In genomic region chr6:17706580-17707370, GRCh38 we compare ENCODE assay signal across 8 cellular contexts. TPM values are rescaled to one million over a fixed set of nuclear protein-coding genes. Genes with fewer than 3 reads are reported as not detected.
DNase-seq lines count a peak whose midpoint lies in the region; ATAC-seq and TF ChIP-seq lines count a peak whose summit lies in the region.

Gene NUP153, minus strand, starts transcription at chr6:17706925. Its CDS starts 538 bp downstream, at chr6:17706387.

- H3K36me3 ChIP-seq in RWPE2 (ENCODE audit: low read depth) = no peaks in the 10 kb centered on the region

- peaks cover 51% of the 10 kb centered on the region for H3K36me3 Mint-ChIP-seq in activated T-helper 2 cell treated with anti-CD3 and anti-CD28 coated beads, Interferon-gamma antibody, Interleukin-2, Interleukin-4, amounts not matched to agents 10 μg/mL and 5 μg/mL and 100 μg/mL, durations not matched to agents 14 hours and 24 hours and 36 hours (ENCODE audit: low read depth)
- H3K36me3 Mint-ChIP-seq in naive thymus-derived CD8-positive, alpha-beta T cell = no peaks in the 10 kb centered on the region

- ATAC-seq in RWPE2 (ENCODE audit: low read depth) = peak; percentile 69
- peak; percentile 78 to 84 for ATAC-seq in naive thymus-derived CD8-positive, alpha-beta T cell

- H3K27me3 ChIP-seq in RWPE2 (ENCODE audit: insufficient read depth, poor library complexity, severe bottlenecking) = no peaks in the 10 kb centered on the region

- H3K27me3 Mint-ChIP-seq in activated T-helper 2 cell treated with anti-CD3 and anti-CD28 coated beads, Interferon-gamma antibody, Interleukin-2, Interleukin-4, amounts not matched to agents 10 μg/mL and 5 μg/mL and 100 μg/mL, durations not matched to agents 14 hours and 24 hours and 36 hours (ENCODE audit: low read depth) = no peaks in the 10 kb centered on the region
- no peaks in the 10 kb centered on the region for H3K27me3 Mint-ChIP-seq in naive thymus-derived CD8-positive, alpha-beta T cell

- peak within 1 kb of the TSS; percentile 78 for H3K4me3 ChIP-seq in RWPE2 (ENCODE audit: severe bottlenecking)
- H3K4me3 ChIP-seq in fibroblast of mammary gland (ENCODE audit: control insufficient read depth, low read depth, low read length) = peak within 1 kb of the TSS; percentile 85

- TF ChIP-seq CTCF in RWPE2 (IDR thresholded peaks at IDR 0.05; ENCODE audit: poor library complexity, severe bottlenecking) (no peak), fibroblast of mammary gland (conservative IDR thresholded peaks at IDR 0.05; ENCODE audit: control insufficient read depth, insufficient read depth, low read depth, low read length) (no peak)

- H3K9me3 ChIP-seq in RWPE2 (ENCODE audit: severe bottlenecking) = no peaks in the 10 kb centered on the region

- intact Hi-C loops in activated T-helper 2 cell treated with anti-CD3 and anti-CD28 coated beads, Interferon-gamma antibody, Interleukin-2, Interleukin-4, amounts not matched to agents 10 μg/mL and 5 μg/mL and 100 μg/mL, durations not matched to agents 14 hours and 24 hours and 36 hours (cut with micrococcal nuclease) = loop anchor here (1.0 to 2.0 kb wide), 4 partner anchors 53 to 558 kb away; partner anchors contain the start of genes DEK, FAM8A1, KDM1B and TPMT

- H3K4me1 ChIP-seq in RWPE2 (ENCODE audit: insufficient read depth, poor library complexity, severe bottlenecking) = peaks cover 15% of the 10 kb centered on the region

- H3K9me3 Mint-ChIP-seq in activated T-helper 2 cell treated with anti-CD3 and anti-CD28 coated beads, Interferon-gamma antibody, Interleukin-2, Interleukin-4, amounts not matched to agents 10 μg/mL and 5 μg/mL and 100 μg/mL, durations not matched to agents 14 hours and 24 hours and 36 hours = no peaks in the 10 kb centered on the region
- H3K9me3 Mint-ChIP-seq in naive thymus-derived CD8-positive, alpha-beta T cell = no peaks in the 10 kb centered on the region

- DNase-seq in EH (ENCODE audit: low read depth) (peak; percentile 97), H4 (ENCODE audit: low spot score) (peak; percentile 98), LoVo (ENCODE audit: low spot score) (peak; percentile 96), RWPE2 (ENCODE audit: low spot score) (peak; percentile 96), fibroblast of mammary gland (ENCODE audit: low read depth) (peak; percentile 98)
- DNase-seq in activated T-helper 2 cell treated with anti-CD3 and anti-CD28 coated beads, Interferon-gamma antibody, Interleukin-2, Interleukin-4, amounts not matched to agents 10 μg/mL and 5 μg/mL and 100 μg/mL, durations not matched to agents 14 hours and 24 hours and 36 hours (ENCODE audit: low spot score) = peak; percentile 100
- peak; percentile 96 to 100 (median 100) for DNase-seq in naive thymus-derived CD8-positive, alpha-beta T cell
- DNase-seq in stimulated activated naive CD4-positive, alpha-beta T cell (lab: John Stamatoyannopoulos, UW) = peak; percentile 99 to 100 (median 99)

- peaks cover 27% of the 10 kb centered on the region for H3K4me1 Mint-ChIP-seq in activated T-helper 2 cell treated with anti-CD3 and anti-CD28 coated beads, Interferon-gamma antibody, Interleukin-2, Interleukin-4, amounts not matched to agents 10 μg/mL and 5 μg/mL and 100 μg/mL, durations not matched to agents 14 hours and 24 hours and 36 hours (ENCODE audit: low read depth)
- H3K4me1 Mint-ChIP-seq in naive thymus-derived CD8-positive, alpha-beta T cell = peaks cover 12 to 51% (median 37%) of the 10 kb centered on the region in 4 donors

- peak within 1 kb of the TSS; percentile 94 for H3K4me3 Mint-ChIP-seq in activated T-helper 2 cell treated with anti-CD3 and anti-CD28 coated beads, Interferon-gamma antibody, Interleukin-2, Interleukin-4, amounts not matched to agents 10 μg/mL and 5 μg/mL and 100 μg/mL, durations not matched to agents 14 hours and 24 hours and 36 hours (ENCODE audit: low read depth)
- peak within 1 kb of the TSS; percentile 87 to 97 (median 92) for H3K4me3 Mint-ChIP-seq in naive thymus-derived CD8-positive, alpha-beta T cell

- peak within 1 kb of the TSS; percentile 94 for H3K27ac ChIP-seq in RWPE2 (ENCODE audit: poor library complexity, severe bottlenecking)

- POLR2A ChIA-PET in naive thymus-derived CD8-positive, alpha-beta T cell (lab: Charles Lee) = interaction anchor here (0.6 to 2.1 kb wide), 9 partner anchors 9 to 123 kb away, joined by 3 to 35 read pairs (median 3); partner anchors contain the start of gene FAM8A1

- peak within 1 kb of the TSS; percentile 98 for H3K27ac Mint-ChIP-seq in activated T-helper 2 cell treated with anti-CD3 and anti-CD28 coated beads, Interferon-gamma antibody, Interleukin-2, Interleukin-4, amounts not matched to agents 10 μg/mL and 5 μg/mL and 100 μg/mL, durations not matched to agents 14 hours and 24 hours and 36 hours
- peak within 1 kb of the TSS; percentile 91 to 99 (median 96) for H3K27ac Mint-ChIP-seq in naive thymus-derived CD8-positive, alpha-beta T cell

RNA-seq across cellular contexts. Expression of gene NUP153, which starts in this region (rescaled TPM):
- total RNA-seq in H4 (2014; rRNA removed; shearing (Covaris generic)) = 25.3 and 37.8 TPM in 2 replicates
- total RNA-seq in activated T-helper 2 cell treated with anti-CD3 and anti-CD28 coated beads, Interferon-gamma antibody, Interleukin-2, Interleukin-4, amounts not matched to agents 10 μg/mL and 5 μg/mL and 100 μg/mL, durations not matched to agents 14 hours and 24 hours and 36 hours = 90.2 and 93.5 TPM in 2 replicates
- total RNA-seq in naive thymus-derived CD8-positive, alpha-beta T cell = 10 to 100 TPM; 59.3 to 62.0 TPM
- polyA plus RNA-seq in naive thymus-derived CD8-positive, alpha-beta T cell = 1 to 10 TPM; 2.9 to 3.5 (median 3.3) TPM

Comparison
In these comparisons a context has a peak if more than half of its experiments do, and no peak if none do; other contexts are left out.
1. Peak in every context shown above with its lines: DNase-seq, ATAC-seq, H3K4me3 ChIP-seq and H3K27ac ChIP-seq.